1 cellular context compared by ENCODE assay signal in genomic region chr1:42420911-42421585, GRCh38.
A peak's percentile ranks its signal among the peaks of the same experiment; 100 is the strongest.
TF ChIP-seq lines count a peak whose summit lies in the region.

No MANE protein-coding gene starts in this region.

TF ChIP-seq in HEK293, 187 proteins besides CTCF, POLR2A, EP300 and RAD21 (continued from another document and continues in another):
- TF ChIP-seq ZFHX2 (tag by site-specific recombination; conservative IDR thresholded peaks at IDR 0.05) = no peak
- TF ChIP-seq PRDM2 (tag by site-specific recombination; IDR thresholded peaks at IDR 0.05; ENCODE audit: borderline replicate concordance) = no peak
- TF ChIP-seq ZNF501 (tag by site-specific recombination; IDR thresholded peaks at IDR 0.05) = no peak
- TF ChIP-seq ZNF23 (tag by site-specific recombination; IDR thresholded peaks at IDR 0.05; ENCODE audit: borderline replicate concordance) = no peak
- TF ChIP-seq, protein P1, sequence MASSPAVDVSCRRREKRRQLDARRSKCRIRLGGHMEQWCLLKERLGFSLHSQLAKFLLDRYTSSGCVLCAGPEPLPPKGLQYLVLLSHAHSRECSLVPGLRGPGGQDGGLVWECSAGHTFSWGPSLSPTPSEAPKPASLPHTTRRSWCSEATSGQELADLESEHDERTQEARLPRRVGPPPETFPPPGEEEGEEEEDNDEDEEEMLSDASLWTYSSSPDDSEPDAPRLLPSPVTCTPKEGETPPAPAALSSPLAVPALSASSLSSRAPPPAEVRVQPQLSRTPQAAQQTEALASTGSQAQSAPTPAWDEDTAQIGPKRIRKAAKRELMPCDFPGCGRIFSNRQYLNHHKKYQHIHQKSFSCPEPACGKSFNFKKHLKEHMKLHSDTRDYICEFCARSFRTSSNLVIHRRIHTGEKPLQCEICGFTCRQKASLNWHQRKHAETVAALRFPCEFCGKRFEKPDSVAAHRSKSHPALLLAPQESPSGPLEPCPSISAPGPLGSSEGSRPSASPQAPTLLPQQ (tag by site-specific recombination; IDR thresholded peaks at IDR 0.05) = peak; percentile 79
- TF ChIP-seq MZF1 (tag by site-specific recombination; IDR thresholded peaks at IDR 0.05; ENCODE audit: borderline replicate concordance) = peak; percentile 53; the same call in 1 of the 2 replicates
- peak; percentile 61 for TF ChIP-seq ZIC2 (tag by site-specific recombination; IDR thresholded peaks at IDR 0.05)
- peak; percentile 85 for TF ChIP-seq ZBTB6 (tag by site-specific recombination; IDR thresholded peaks at IDR 0.05)
- TF ChIP-seq ZNF558 (tag by site-specific recombination; IDR thresholded peaks at IDR 0.05) = peak; percentile 38; the same call in 1 of the 2 replicates
- no peak for TF ChIP-seq ZNF423 (tag by site-specific recombination; IDR thresholded peaks at IDR 0.05)
- peak; percentile 61 for TF ChIP-seq ZEB2 (tag by site-specific recombination; IDR thresholded peaks at IDR 0.05)
- TF ChIP-seq GLI4 (tag by site-specific recombination; IDR thresholded peaks at IDR 0.05) = no peak
- TF ChIP-seq ZNF664 (tag by site-specific recombination; IDR thresholded peaks at IDR 0.05) = no peak
- TF ChIP-seq ZBTB8A (tag by site-specific recombination; IDR thresholded peaks at IDR 0.05) = peak; percentile 25; the same call in 1 of the 2 replicates
- TF ChIP-seq ZNF341 (tag by site-specific recombination; IDR thresholded peaks at IDR 0.05; ENCODE audit: low read depth) = peak; percentile 70
- no peak for TF ChIP-seq ZNF19 (tag by site-specific recombination; IDR thresholded peaks at IDR 0.05; ENCODE audit: low read depth)
- TF ChIP-seq ZSCAN23 (tag by site-specific recombination; IDR thresholded peaks at IDR 0.05) = no peak
- TF ChIP-seq ZNF530 (tag by site-specific recombination; IDR thresholded peaks at IDR 0.05; ENCODE audit: low read depth) = no peak
- TF ChIP-seq ZNF175 (tag by site-specific recombination; IDR thresholded peaks at IDR 0.05) = no peak
- TF ChIP-seq ZBTB20 (tag by site-specific recombination; IDR thresholded peaks at IDR 0.05) = 0 out of 2 replicates have a peak, but pooled peaks have one; percentile 20
- peak; percentile 93 for TF ChIP-seq PRDM10 (tag by site-specific recombination; IDR thresholded peaks at IDR 0.05)
- 0 out of 2 replicates have a peak, but pooled peaks have one; percentile 18 for TF ChIP-seq PRDM4 (tag by site-specific recombination; IDR thresholded peaks at IDR 0.05)
- peak; percentile 89; the same call in 1 of the 2 replicates for TF ChIP-seq ZNF561 (tag by site-specific recombination; IDR thresholded peaks at IDR 0.05; ENCODE audit: borderline replicate concordance)
- TF ChIP-seq, protein P2, sequence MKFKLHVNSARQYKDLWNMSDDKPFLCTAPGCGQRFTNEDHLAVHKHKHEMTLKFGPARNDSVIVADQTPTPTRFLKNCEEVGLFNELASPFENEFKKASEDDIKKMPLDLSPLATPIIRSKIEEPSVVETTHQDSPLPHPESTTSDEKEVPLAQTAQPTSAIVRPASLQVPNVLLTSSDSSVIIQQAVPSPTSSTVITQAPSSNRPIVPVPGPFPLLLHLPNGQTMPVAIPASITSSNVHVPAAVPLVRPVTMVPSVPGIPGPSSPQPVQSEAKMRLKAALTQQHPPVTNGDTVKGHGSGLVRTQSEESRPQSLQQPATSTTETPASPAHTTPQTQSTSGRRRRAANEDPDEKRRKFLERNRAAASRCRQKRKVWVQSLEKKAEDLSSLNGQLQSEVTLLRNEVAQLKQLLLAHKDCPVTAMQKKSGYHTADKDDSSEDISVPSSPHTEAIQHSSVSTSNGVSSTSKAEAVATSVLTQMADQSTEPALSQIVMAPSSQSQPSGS (tag by site-specific recombination; IDR thresholded peaks at IDR 0.05; ENCODE audit: low read depth) = no peak
- peak; percentile 67 for TF ChIP-seq ZNF398 (tag by site-specific recombination; IDR thresholded peaks at IDR 0.05)
- no peak for TF ChIP-seq KLF7 (tag by site-specific recombination; IDR thresholded peaks at IDR 0.05; ENCODE audit: borderline replicate concordance)
- TF ChIP-seq ZXDB (tag by site-specific recombination; IDR thresholded peaks at IDR 0.05) = no peak
- TF ChIP-seq ZBTB44 (tag by site-specific recombination; IDR thresholded peaks at IDR 0.05) = peak; percentile 76; the same call in 1 of the 2 replicates
- TF ChIP-seq, protein P3, sequence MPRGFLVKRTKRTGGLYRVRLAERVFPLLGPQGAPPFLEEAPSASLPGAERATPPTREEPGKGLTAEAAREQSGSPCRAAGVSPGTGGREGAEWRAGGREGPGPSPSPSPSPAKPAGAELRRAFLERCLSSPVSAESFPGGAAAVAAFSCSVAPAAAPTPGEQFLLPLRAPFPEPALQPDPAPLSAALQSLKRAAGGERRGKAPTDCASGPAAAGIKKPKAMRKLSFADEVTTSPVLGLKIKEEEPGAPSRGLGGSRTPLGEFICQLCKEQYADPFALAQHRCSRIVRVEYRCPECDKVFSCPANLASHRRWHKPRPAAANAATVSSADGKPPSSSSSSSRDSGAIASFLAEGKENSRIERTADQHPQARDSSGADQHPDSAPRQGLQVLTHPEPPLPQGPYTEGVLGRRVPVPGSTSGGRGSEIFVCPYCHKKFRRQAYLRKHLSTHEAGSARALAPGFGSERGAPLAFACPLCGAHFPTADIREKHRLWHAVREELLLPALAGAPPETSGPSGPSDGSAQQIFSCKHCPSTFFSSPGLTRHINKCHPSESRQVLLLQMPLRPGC (tag by site-specific recombination; IDR thresholded peaks at IDR 0.05) = no peak
- peak; percentile 64 for TF ChIP-seq KLF10 (tag by site-specific recombination; IDR thresholded peaks at IDR 0.05)
- TF ChIP-seq ZFP69B (tag by site-specific recombination; IDR thresholded peaks at IDR 0.05) = 0 out of 2 replicates have a peak, but pooled peaks have one; percentile 52
- TF ChIP-seq ZBTB48 (tag by site-specific recombination; IDR thresholded peaks at IDR 0.05) = peak; percentile 75; the same call in 1 of the 2 replicates
- TF ChIP-seq ZNF76 (tag by site-specific recombination; IDR thresholded peaks at IDR 0.05; ENCODE audit: borderline replicate concordance, low read depth) = no peak
- peak; percentile 28; the same call in 1 of the 2 replicates for TF ChIP-seq GLIS2 (tag by site-specific recombination; IDR thresholded peaks at IDR 0.05)
- no peak for TF ChIP-seq YY2 (tag by site-specific recombination; IDR thresholded peaks at IDR 0.05)
- no peak for TF ChIP-seq ZNF2 (tag by site-specific recombination; IDR thresholded peaks at IDR 0.05)
- no peak for TF ChIP-seq SP3 (tag by site-specific recombination; IDR thresholded peaks at IDR 0.05)
